In genomic region chr3:158744567-158745288, GRCh38 we compare ENCODE assay signal across 27 cellular contexts. TPM values are rescaled to one million over a fixed set of nuclear protein-coding genes. Genes with fewer than 3 reads are reported as not detected.
"Had no signal": no experiment of that assay in that cellular context is flagged by ENCODE, and none has a peak within 500 bp of the region (broad histone marks: within the 10 kb centered on the region; RNA-seq: fewer than 3 reads in every experiment).

No MANE protein-coding gene starts in this region.

- ATAC-seq: left cardiac atrium; left lung; lower lobe of right lung; naive thymus-derived CD4-positive, alpha-beta T cell; natural killer cell treated with Interleukin-12 subunit alpha and Interleukin-12 subunit beta and Interleukin-15 and Interleukin-18, amount 100 ng/mL, for 72 hours; sciatic nerve; stimulated activated naive B cell treated with anti-CD40 and anti-IgM and Interleukin-4, amounts not matched to agents 10 μg/mL and 1 μg/mL and 100 μg/mL, for 72 hours; stimulated activated naive CD8-positive, alpha-beta T cell treated with anti-CD3 and anti-CD28 coated beads, Interleukin-15, Interleukin-2, amounts not matched to agents 100 U/mL and 50 U/mL, for 24 hours had no signal

- H3K4me2 ChIP-seq: hepatocyte had no signal

- H3K27ac Mint-ChIP-seq: naive thymus-derived CD4-positive, alpha-beta T cell; natural killer cell treated with Interleukin-12 subunit alpha and Interleukin-12 subunit beta and Interleukin-15 and Interleukin-18, amount 100 ng/mL, for 72 hours; progenitor cell of endocrine pancreas; stimulated activated naive B cell treated with anti-CD40 and anti-IgM and Interleukin-4, amounts not matched to agents 10 μg/mL and 1 μg/mL and 100 μg/mL, for 72 hours had no signal

- H3K4me3 ChIP-seq: hepatocyte, left lung, lower lobe of right lung, ovary, right atrium auricular region, skin epidermis, stomach, testis, thyroid gland, transverse colon, upper lobe of left lung, vagina had no signal

- H3K27me3 Mint-ChIP-seq: naive thymus-derived CD4-positive, alpha-beta T cell; natural killer cell treated with Interleukin-12 subunit alpha and Interleukin-12 subunit beta and Interleukin-15 and Interleukin-18, amount 100 ng/mL, for 72 hours; progenitor cell of endocrine pancreas; stimulated activated naive B cell treated with anti-CD40 and anti-IgM and Interleukin-4, amounts not matched to agents 10 μg/mL and 1 μg/mL and 100 μg/mL, for 72 hours had no signal

- DNase-seq: kidney glomerular epithelial cell; left cardiac atrium; left lung; lower lobe of right lung; mesenchymal stem cell; naive thymus-derived CD4-positive, alpha-beta T cell; ovary; stimulated activated CD4-positive, alpha-beta T cell treated with anti-CD3 and anti-CD28 coated beads, Interleukin-12 subunit alpha, Interleukin-12 subunit beta, amount 100 ng/mL, for 4 hours; stimulated activated CD4-positive, alpha-beta T cell treated with anti-CD3 and anti-CD28 coated beads, Interleukin-15, amount 100 ng/mL, for 24 hours; stimulated activated CD4-positive, alpha-beta T cell treated with anti-CD3 and anti-CD28 coated beads, Interleukin-2, amount 100 ng/mL, for 24 hours; stimulated activated CD4-positive, alpha-beta T cell treated with anti-CD3 and anti-CD28 coated beads, Interleukin-4, amount 100 ng/mL, for 1 hour; stimulated activated naive B cell treated with anti-CD40 and anti-IgM and Interleukin-4, amounts not matched to agents 10 μg/mL and 1 μg/mL and 100 μg/mL, for 72 hours; stimulated activated naive CD8-positive, alpha-beta T cell treated with anti-CD3 and anti-CD28 coated beads, Interleukin-15, Interleukin-2, amounts not matched to agents 100 U/mL and 50 U/mL, for 24 hours; stomach; testis; thyroid gland; upper lobe of left lung had no signal

- H3K9me3 ChIP-seq: left lung, lower lobe of right lung, ovary, right atrium auricular region, stomach, testis, thyroid gland, transverse colon, upper lobe of left lung, vagina had no signal

- H3K4me3 Mint-ChIP-seq: naive thymus-derived CD4-positive, alpha-beta T cell; natural killer cell treated with Interleukin-12 subunit alpha and Interleukin-12 subunit beta and Interleukin-15 and Interleukin-18, amount 100 ng/mL, for 72 hours; stimulated activated naive B cell treated with anti-CD40 and anti-IgM and Interleukin-4, amounts not matched to agents 10 μg/mL and 1 μg/mL and 100 μg/mL, for 72 hours had no signal

- H3K4me1 ChIP-seq: testis, thyroid gland, vagina had no signal

- H3K9me3 Mint-ChIP-seq: naive thymus-derived CD4-positive, alpha-beta T cell; natural killer cell treated with Interleukin-12 subunit alpha and Interleukin-12 subunit beta and Interleukin-15 and Interleukin-18, amount 100 ng/mL, for 72 hours; stimulated activated naive B cell treated with anti-CD40 and anti-IgM and Interleukin-4, amounts not matched to agents 10 μg/mL and 1 μg/mL and 100 μg/mL, for 72 hours had no signal

- H2AFZ ChIP-seq: hepatocyte had no signal

- H3K27ac ChIP-seq: hepatocyte, left lung, lower lobe of right lung, ovary, right atrium auricular region, skin epidermis, stomach, testis, thyroid gland, upper lobe of left lung, vagina had no signal

- H3K36me3 ChIP-seq: ovary, thyroid gland, transverse colon, vagina had no signal

- H3K79me2 ChIP-seq: hepatocyte had no signal

- H3K36me3 Mint-ChIP-seq: natural killer cell treated with Interleukin-12 subunit alpha and Interleukin-12 subunit beta and Interleukin-15 and Interleukin-18, amount 100 ng/mL, for 72 hours had no signal

- H3K27me3 ChIP-seq: hepatocyte, left lung, ovary, right atrium auricular region, stomach, testis, thyroid gland, transverse colon, upper lobe of left lung, vagina had no signal

RNA-seq across cellular contexts. Expression of gene RARRES1, which starts 12.5 kb away (rescaled TPM):
- total RNA-seq: mononuclear cell; myocyte; naive thymus-derived CD4-positive, alpha-beta T cell; natural killer cell treated with Interleukin-12 subunit alpha and Interleukin-12 subunit beta and Interleukin-15 and Interleukin-18, amount 100 ng/mL, for 72 hours had no signal
